ENCODE assay signal across 14 cellular contexts in genomic region chr3:17874630-17875029, GRCh38.
"Had no signal": no experiment of that assay in that cellular context is flagged by ENCODE, and none has a peak within 500 bp of the region (broad histone marks: within the 10 kb centered on the region; RNA-seq: fewer than 3 reads in every experiment).

No MANE protein-coding gene starts in this region.

- H3K27ac ChIP-seq: coronary artery, psoas muscle, testis, WERI-Rb-1 had no signal

- DNase-seq: activated CD4-positive, alpha-beta T cell treated with anti-CD3 and anti-CD28 coated beads for 48 hours; activated naive CD4-positive, alpha-beta T cell treated with anti-CD3 and anti-CD28 coated beads for 36 hours; central memory CD4-positive, alpha-beta T cell; effector CD4-positive, alpha-beta T cell; left ventricle myocardium superior; mesenchymal stem cell; nephron progenitor cell; psoas muscle; stimulated activated CD4-positive, alpha-beta T cell treated with anti-CD3 and anti-CD28 coated beads, Interleukin-4, amount 100 ng/mL, for 4 hours; stimulated activated naive CD8-positive, alpha-beta T cell treated with anti-CD3 and anti-CD28 coated beads, Interleukin-15, amount 100 ng/mL, for 72 hours; testis; WERI-Rb-1 had no signal

- H3K9me3 ChIP-seq: psoas muscle, testis had no signal

- H3K4me3 ChIP-seq: coronary artery, psoas muscle, testis had no signal

- H3K27me3 ChIP-seq: testis had no signal

- H3K36me3 ChIP-seq: WERI-Rb-1 had no signal

- ATAC-seq: left ventricle myocardium superior; psoas muscle; stimulated activated naive CD8-positive, alpha-beta T cell treated with anti-CD3 and anti-CD28 coated beads, Interleukin-15, amount 100 ng/mL, for 72 hours had no signal

- FAIRE-seq: urothelium cell line had no signal

- H3K4me1 ChIP-seq: psoas muscle, testis had no signal
